In genomic region chrX:2628751-2629315, GRCh38 we compare ENCODE assay signal across 11 cellular contexts.
DNase-seq lines count a peak whose midpoint lies in the region; ATAC-seq and TF ChIP-seq lines count a peak whose summit lies in the region.
"Had no signal": no experiment of that assay in that cellular context is flagged by ENCODE, and none has a peak within 500 bp of the region (broad histone marks: within the 10 kb centered on the region; RNA-seq: fewer than 3 reads in every experiment).

No MANE protein-coding gene starts in this region.

- peaks cover 42% of the 10 kb centered on the region for H3K4me1 Mint-ChIP-seq in activated T-cell treated with anti-CD3 and anti-CD28 coated beads, Interleukin-2, amount 50 U/mL, for 4 hours (ENCODE audit: low read depth)
- H3K4me1 Mint-ChIP-seq: nephron had no signal

- H3K9me3 Mint-ChIP-seq in activated T-cell treated with anti-CD3 and anti-CD28 coated beads, Interleukin-2, amount 50 U/mL, for 4 hours: peaks cover 40% of the 10 kb centered on the region

- peak in 1 of 2 donors; percentile 12 for ATAC-seq in activated T-cell treated with anti-CD3 and anti-CD28 coated beads, Interleukin-2, amount 50 U/mL, for 4 hours
- ATAC-seq in esophagus mucosa (peak; percentile 41), HG02610 (IDR thresholded peaks at IDR 0.05; ENCODE audit: unreplicated experiment) (no peak), GM19324 (IDR thresholded peaks at IDR 0.05; ENCODE audit: low FRiP score, unreplicated experiment) (no peak)

- H3K27ac ChIP-seq in SK-N-MC: peak overlapping the region; percentile 92
- peak overlapping the region; percentile 6 for H3K27ac ChIP-seq in suprapubic skin

- peaks cover 95% of the 10 kb centered on the region for H3K36me3 ChIP-seq in SK-N-MC (ENCODE audit: insufficient read depth, low read length)
- peaks cover 25% of the 10 kb centered on the region for H3K36me3 ChIP-seq in suprapubic skin

- H3K27me3 ChIP-seq in suprapubic skin: no peaks in the 10 kb centered on the region

- no peak for TF ChIP-seq POLR2A in suprapubic skin (IDR thresholded peaks at IDR 0.05)

- peaks cover 63% of the 10 kb centered on the region for H3K36me3 Mint-ChIP-seq in activated T-cell treated with anti-CD3 and anti-CD28 coated beads, Interleukin-2, amount 50 U/mL, for 4 hours (ENCODE audit: insufficient read depth)

- H3K4me1 ChIP-seq in suprapubic skin: no peaks in the 10 kb centered on the region

- H3K9ac ChIP-seq in SK-N-MC (ENCODE audit: insufficient read length): no peak overlapping the region

- WGBS in suprapubic skin: 76% methylated on average over 2 of the region's 2 CpGs

- H3K9me3 ChIP-seq in SK-N-MC (ENCODE audit: low read depth, low read length) (peaks cover 15% of the 10 kb centered on the region), suprapubic skin (no peaks in the 10 kb centered on the region)

- no peak for TF ChIP-seq EP300 in suprapubic skin (IDR thresholded peaks at IDR 0.05)

- H3K4me3 ChIP-seq in SK-N-MC (no peak overlapping the region), suprapubic skin (no peak overlapping the region)

- no peak for DNase-seq in activated T-cell treated with anti-CD3 and anti-CD28 coated beads, Interleukin-2, amount 50 U/mL, for 4 hours
- DNase-seq in activated T-cell treated with anti-CD3 and anti-CD28 coated beads, Interleukin-2, amount 50 U/mL, for 1 hour: no peak
- DNase-seq in SK-N-MC (ENCODE audit: low read depth, low spot score) (no peak), suprapubic skin (ENCODE audit: low spot score in 2 of 2) (no peak), AG08395 (ENCODE audit: low spot score) (no peak)
- DNase-seq: NCI-H1436 treated with DMSO at 0.1 percent for 48 hours; NK-92 treated with Interleukin-12 subunit alpha and Interleukin-12 subunit beta, amount 100 ng/mL, for 24 hours had no signal

- H3K27me3 Mint-ChIP-seq in activated T-cell treated with anti-CD3 and anti-CD28 coated beads, Interleukin-2, amount 50 U/mL, for 4 hours (ENCODE audit: low read depth): no peaks in the 10 kb centered on the region

- TF ChIP-seq CTCF in suprapubic skin (IDR thresholded peaks at IDR 0.05): no peak

- peak overlapping the region; percentile 63 for H3K4me3 Mint-ChIP-seq in activated T-cell treated with anti-CD3 and anti-CD28 coated beads, Interleukin-2, amount 50 U/mL, for 4 hours
- H3K4me3 Mint-ChIP-seq: nephron had no signal
